Comparison of ENCODE assay signal across 10 cellular contexts in the genomic region with DNA sequence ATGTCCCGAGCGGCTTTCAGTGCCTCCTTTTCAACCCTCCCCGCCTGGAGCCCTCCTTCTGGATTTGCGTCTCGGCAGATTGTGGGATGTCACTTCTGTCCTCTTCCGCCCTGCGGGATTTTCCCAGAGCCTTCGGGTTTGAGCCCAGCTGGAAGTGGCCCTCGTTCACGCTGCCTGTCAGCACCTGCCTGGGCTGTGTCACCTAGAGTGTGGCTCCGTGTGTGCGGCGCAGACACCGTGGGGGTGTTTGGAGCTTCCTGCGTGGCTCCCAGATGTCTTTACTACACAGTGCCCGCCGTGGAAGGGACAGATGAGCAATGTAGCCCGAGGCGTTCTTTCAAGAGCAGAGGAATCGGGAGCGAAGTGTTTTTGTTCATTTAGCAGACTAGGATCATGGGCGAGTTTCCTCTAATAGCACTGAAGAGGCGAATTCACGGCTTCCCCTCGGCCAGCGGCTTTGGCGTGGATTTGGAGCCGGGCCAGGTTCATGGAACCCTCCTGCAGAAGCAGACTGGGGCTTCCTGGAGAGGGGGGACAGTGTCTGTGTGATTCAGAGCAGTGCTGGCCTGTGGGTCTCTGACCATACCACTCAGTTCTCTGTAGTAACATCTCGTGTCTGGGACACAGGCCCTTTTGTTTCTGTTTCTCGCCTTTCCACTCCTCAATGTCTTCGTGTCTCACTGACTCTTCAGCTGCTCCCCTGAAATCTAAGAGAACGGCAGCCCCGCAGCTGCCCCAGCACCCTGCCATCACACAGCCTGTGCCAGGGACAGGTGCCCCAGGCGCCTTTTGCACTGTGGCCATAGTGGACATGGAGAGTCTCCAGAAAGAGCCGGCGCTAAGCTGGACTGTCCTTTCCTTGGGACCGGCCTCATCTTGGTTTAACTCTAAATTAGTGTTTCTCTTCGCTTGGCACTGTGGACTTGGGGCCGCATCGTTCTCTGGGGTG.
DNase-seq lines count a peak whose midpoint lies in the region; ATAC-seq and TF ChIP-seq lines count a peak whose summit lies in the region.
"Had no signal": no experiment of that assay in that cellular context is flagged by ENCODE, and none has a peak within 500 bp of the region (broad histone marks: within the 10 kb centered on the region; RNA-seq: fewer than 3 reads in every experiment).

No MANE protein-coding gene starts in this region.

- intact Hi-C loops in cardiac septum (cut with DNase I), result no loop called here

- peaks cover 48% of the 10 kb centered on the region for H3K79me1 ChIP-seq in mesenchymal stem cell (replicated peaks; ENCODE audit: low read length, poor library complexity, severe bottlenecking)

- H2AK5ac ChIP-seq in mesenchymal stem cell (ENCODE audit: low read length, severe bottlenecking), result peak overlapping the region; percentile 47

- H3K9ac ChIP-seq in mesenchymal stem cell (ENCODE audit: low read length), result peak overlapping the region; percentile 43

- H2AFZ ChIP-seq in mesenchymal stem cell (ENCODE audit: low read depth, low read length), result no peak overlapping the region

- H3K4me2 ChIP-seq in mesenchymal stem cell (ENCODE audit: low read length, poor library complexity, severe bottlenecking), result peak overlapping the region; percentile 48

- no peak overlapping the region for H2BK15ac ChIP-seq in mesenchymal stem cell (ENCODE audit: low read depth, poor library complexity, severe bottlenecking)

- no peak overlapping the region for H2BK12ac ChIP-seq in mesenchymal stem cell (ENCODE audit: low read length in 2 of 2)

- no peak overlapping the region for H3K14ac ChIP-seq in mesenchymal stem cell (ENCODE audit: low read length in 2 of 2)

- peak; percentile 54 to 62 for DNase-seq in cardiac muscle cell (ENCODE audit: low read depth in 1 of 2, low spot score in 1 of 2)
- DNase-seq in cardiac septum (ENCODE audit: low spot score), result no peak
- no peak for DNase-seq in coronary artery (ENCODE audit: low spot score)
- no peak for DNase-seq in mesenchymal stem cell
- no peak for DNase-seq in NCI-H82 (lab: John Stamatoyannopoulos, UW)
- DNase-seq in NK-92 (lab: John Stamatoyannopoulos, UW; ENCODE audit: unreplicated experiment), result no peak
- DNase-seq: naive B cell, thyroid gland had no signal

- H3K18ac ChIP-seq in mesenchymal stem cell (ENCODE audit: low read depth in 1 of 2, low read length in 2 of 2), result no peak overlapping the region

- no peaks in the 10 kb centered on the region for H3K27me3 ChIP-seq in cardiac muscle cell
- H3K27me3 ChIP-seq in mesenchymal stem cell (ENCODE audit: control insufficient read depth in 1 of 2, insufficient read depth in 1 of 2, low read length in 2 of 2), result no peaks in the 10 kb centered on the region
- H3K27me3 ChIP-seq: thyroid gland had no signal

- WGBS in mesenchymal stem cell, result 88% methylated on average over 40 of the region's 40 CpGs

- peak overlapping the region; percentile 34 for H2BK5ac ChIP-seq in mesenchymal stem cell (ENCODE audit: low read depth, low read length, poor library complexity, severe bottlenecking)

- H4K8ac ChIP-seq in mesenchymal stem cell (ENCODE audit: low read length), result no peak overlapping the region

- no peak overlapping the region for H3K23ac ChIP-seq in mesenchymal stem cell (ENCODE audit: low read length in 2 of 2)

- H3K4me3 ChIP-seq in cardiac muscle cell (no peak overlapping the region), coronary artery (peak overlapping the region; percentile 54), mesenchymal stem cell (ENCODE audit: insufficient read depth in 1 of 2, low read depth in 1 of 2, low read length in 2 of 2) (peak overlapping the region in 1 of 2 experiments; percentile 45)
- H3K4me3 ChIP-seq: thyroid gland had no signal

- H3K27ac ChIP-seq in cardiac muscle cell (peak overlapping the region; percentile 85), coronary artery (peak overlapping the region in 1 of 2 donors; percentile 63), mesenchymal stem cell (ENCODE audit: low read length, poor library complexity, severe bottlenecking) (peak overlapping the region; percentile 78)

- TF ChIP-seq CTCF in cardiac muscle cell (IDR thresholded peaks at IDR 0.05; ENCODE audit: low read depth, low read length) (no peak), coronary artery (IDR thresholded peaks at IDR 0.05) (no peak)

- no peak overlapping the region for H3K4ac ChIP-seq in mesenchymal stem cell (ENCODE audit: low read depth in 1 of 2, low read length in 2 of 2)

- H2BK120ac ChIP-seq in mesenchymal stem cell (ENCODE audit: low read depth, low read length), result no peak overlapping the region

- no peaks in the 10 kb centered on the region for H3K9me3 ChIP-seq in cardiac muscle cell (ENCODE audit: low read depth)
- no peaks in the 10 kb centered on the region for H3K9me3 ChIP-seq in mesenchymal stem cell (ENCODE audit: control insufficient read depth, low read length)
- H3K9me3 ChIP-seq: thyroid gland had no signal

- ATAC-seq in HG02759 (IDR thresholded peaks at IDR 0.05; ENCODE audit: unreplicated experiment) (no peak), GM21723 (IDR thresholded peaks at IDR 0.05; ENCODE audit: unreplicated experiment) (no peak)

- H3K36me3 ChIP-seq in cardiac muscle cell (peaks cover 17% of the 10 kb centered on the region), mesenchymal stem cell (ENCODE audit: control insufficient read depth in 1 of 2, insufficient read depth in 2 of 2, low read depth in 1 of 2, low read length in 2 of 2) (peaks cover 43 to 86% of the 10 kb centered on the region in 2 experiments)

- H4K91ac ChIP-seq in mesenchymal stem cell (ENCODE audit: low read length), result no peak overlapping the region

- H3K4me1 ChIP-seq in cardiac muscle cell (ENCODE audit: low read depth) (peaks cover 21% of the 10 kb centered on the region), mesenchymal stem cell (ENCODE audit: control insufficient read depth, insufficient read depth, low read depth, low read length) (peaks cover 57% of the 10 kb centered on the region)

Comparison
In these comparisons a context has a peak if more than half of its experiments do, and no peak if none do; other contexts are left out.
1. DNase-seq: peak in cardiac muscle cell (2 of 2); none in cardiac septum (single experiment), coronary artery (single experiment), mesenchymal stem cell (single experiment), NCI-H82 (single experiment) and NK-92 (single experiment).